Comparison of ENCODE assay signal across 1 cellular context in genomic region chr20:49983848-49984408, GRCh38.
TF ChIP-seq lines count a peak whose summit lies in the region.

No MANE protein-coding gene starts in this region.

TF ChIP-seq in HCT116, 20 proteins besides CTCF, POLR2A, EP300 and RAD21 (continued from another document):
- TF ChIP-seq ZBTB33 (IDR thresholded peaks at IDR 0.05; ENCODE audit: extremely low read depth, insufficient replicate concordance, low read length) (no peak), FOSL1 (IDR thresholded peaks at IDR 0.05; ENCODE audit: low read depth) (no peak), POLR2AphosphoS5 (IDR thresholded peaks at IDR 0.05; ENCODE audit: low read depth, low read length) (no peak), ATF3 (IDR thresholded peaks at IDR 0.05) (no peak), SRF (IDR thresholded peaks at IDR 0.05; ENCODE audit: low read depth) (no peak), EZH2 (IDR thresholded peaks at IDR 0.05) (no peak)
